Comparison of ENCODE assay signal across 8 cellular contexts in the genomic region with DNA sequence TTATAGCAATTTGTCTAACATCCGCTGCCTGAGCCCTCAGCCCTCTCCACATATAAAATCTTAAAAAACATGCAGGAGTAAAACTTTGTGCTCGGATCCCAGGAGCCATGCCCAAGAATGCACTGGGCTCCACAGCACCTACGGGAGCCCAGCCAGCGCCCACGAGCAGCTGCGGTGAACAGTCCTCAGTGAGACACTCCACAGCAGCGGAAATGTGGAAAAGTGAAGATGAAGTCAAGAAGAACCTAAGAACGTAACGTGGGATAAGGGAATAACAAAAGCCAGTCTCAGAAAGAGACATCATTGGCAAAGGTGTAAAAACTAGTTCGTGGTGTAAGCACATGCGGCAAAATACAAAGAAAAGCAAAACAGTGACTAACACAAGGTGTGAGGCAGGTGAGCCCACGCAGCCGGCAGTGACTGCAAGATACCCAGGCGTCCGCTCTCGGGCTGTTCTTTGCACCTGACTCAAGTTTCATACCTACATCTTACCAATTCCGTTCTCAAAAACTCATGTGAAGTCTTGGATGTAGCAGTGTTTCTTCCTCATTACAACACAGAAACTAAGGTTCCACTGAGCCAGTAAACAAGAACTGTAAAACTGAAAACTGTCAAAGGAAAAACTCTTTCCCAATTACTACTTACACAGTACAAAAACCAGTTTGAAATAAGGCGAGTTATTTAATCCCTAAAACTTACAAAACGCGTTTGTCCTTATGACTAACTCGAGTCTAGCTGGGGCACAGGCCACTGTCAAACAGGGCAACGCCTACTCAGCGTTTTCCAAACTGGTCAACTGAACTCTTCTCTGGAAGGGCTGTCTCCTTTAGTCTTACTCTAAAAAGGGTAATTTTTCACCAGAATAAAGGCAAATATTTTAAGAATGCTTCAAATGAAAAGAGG. TPM values are rescaled to one million over a fixed set of nuclear protein-coding genes. Genes with fewer than 3 reads are reported as not detected.
DNase-seq lines count a peak whose midpoint lies in the region; ATAC-seq and TF ChIP-seq lines count a peak whose summit lies in the region.

No MANE protein-coding gene starts in this region.

- TF ChIP-seq CTCF in endodermal cell (conservative IDR thresholded peaks at IDR 0.05) (no peak), osteoblast (IDR thresholded peaks at IDR 0.05; ENCODE audit: extremely low read depth, low read depth, low read length) (no peak), upper lobe of right lung (IDR thresholded peaks at IDR 0.05) (no peak)

- H3K79me2 ChIP-seq in osteoblast (ENCODE audit: insufficient read depth, low read length), result peaks cover 80% of the 10 kb centered on the region

- peaks cover 31% of the 10 kb centered on the region for H3K36me3 ChIP-seq in endodermal cell (ENCODE audit: control insufficient read depth, insufficient read depth, low read length)
- H3K36me3 ChIP-seq in osteoblast (ENCODE audit: insufficient read depth, low read length), result no peaks in the 10 kb centered on the region
- H3K36me3 ChIP-seq in upper lobe of right lung, result no peaks in the 10 kb centered on the region

- CTCF ChIA-PET in activated CD4-positive, alpha-beta T cell treated with anti-CD3 and anti-CD28 coated beads, Interleukin-2, amount 10 ng/mL, durations not matched to agents 7 days and 5 days (lab: Charles Lee), result no interaction called here

- H3K27ac Mint-ChIP-seq in activated CD4-positive, alpha-beta T cell treated with anti-CD3 and anti-CD28 coated beads, Interleukin-2, amount 10 ng/mL, durations not matched to agents 7 days and 5 days, result peak overlapping the region; percentile 81
- H3K27ac Mint-ChIP-seq in endodermal cell, result peak overlapping the region; percentile 90

- H3K4me3 ChIP-seq in endodermal cell (ENCODE audit: low read length) (peak overlapping the region; percentile 99), osteoblast (ENCODE audit: insufficient read depth, low read length) (peak overlapping the region; percentile 74), upper lobe of right lung (peak overlapping the region; percentile 66)

- peak; percentile 3 for ATAC-seq in upper lobe of right lung
- no peak for ATAC-seq in HG02642 (IDR thresholded peaks at IDR 0.05; ENCODE audit: poor library complexity, unreplicated experiment)
- no peak for ATAC-seq in HG03108 (IDR thresholded peaks at IDR 0.05; ENCODE audit: unreplicated experiment)

- H3K36me3 Mint-ChIP-seq in activated CD4-positive, alpha-beta T cell treated with anti-CD3 and anti-CD28 coated beads, Interleukin-2, amount 10 ng/mL, durations not matched to agents 7 days and 5 days (ENCODE audit: low read depth), result peaks cover 31% of the 10 kb centered on the region
- peaks cover 53% of the 10 kb centered on the region for H3K36me3 Mint-ChIP-seq in endodermal cell (ENCODE audit: low read depth)

- H3K9me3 ChIP-seq in endodermal cell (ENCODE audit: control insufficient read depth, low read length) (peaks cover 22% of the 10 kb centered on the region), osteoblast (ENCODE audit: low read depth, low read length) (no peaks in the 10 kb centered on the region), upper lobe of right lung (no peaks in the 10 kb centered on the region)

- 66 to 67% methylated on average over 20 to 23 of the region's 23 CpGs for WGBS in endodermal cell (ENCODE audit: insufficient coverage in 1 of 2, insufficient read length in 1 of 2), 2 experiments

- peak overlapping the region; percentile 94 for H3K4me2 ChIP-seq in osteoblast (ENCODE audit: insufficient read depth, low read length)

- H3K27me3 ChIP-seq in endodermal cell (ENCODE audit: control insufficient read depth, insufficient read depth, low read length, poor library complexity, severe bottlenecking) (no peaks in the 10 kb centered on the region), osteoblast (ENCODE audit: insufficient read depth, low read length) (no peaks in the 10 kb centered on the region), upper lobe of right lung (no peaks in the 10 kb centered on the region)

- H3K27ac ChIP-seq in endodermal cell (ENCODE audit: low read depth, low read length) (no peak overlapping the region), osteoblast (ENCODE audit: low read depth, low read length) (peak overlapping the region; percentile 0), upper lobe of right lung (peak overlapping the region; percentile 65)

- no peak overlapping the region for H2AFZ ChIP-seq in osteoblast (ENCODE audit: low read length)

- POLR2A ChIA-PET in activated CD4-positive, alpha-beta T cell treated with anti-CD3 and anti-CD28 coated beads, Interleukin-2, amount 10 ng/mL, durations not matched to agents 7 days and 5 days (lab: Charles Lee), result no interaction called here

- peak overlapping the region; percentile 43 for H3K9ac ChIP-seq in endodermal cell (ENCODE audit: extremely low read depth, low read length, poor library complexity, severe bottlenecking)

- DNase-seq in activated gamma-delta T cell treated with Interleukin-2 at 50 U/mL for 16 hours, result peak; percentile 23
- no peak for DNase-seq in activated gamma-delta T cell (lab: John Stamatoyannopoulos, UW)
- DNase-seq in activated CD4-positive, alpha-beta T cell treated with anti-CD3 and anti-CD28 coated beads, Interleukin-2, amount 10 ng/mL, durations not matched to agents 7 days and 5 days, result peak; percentile 24
- no peak for DNase-seq in endodermal cell
- peak; percentile 83 for DNase-seq in osteoblast (ENCODE audit: insufficient read length, low spot score, missing footprints)
- DNase-seq in upper lobe of right lung, result peak; percentile 55

- peaks cover 10% of the 10 kb centered on the region for H3K9me3 Mint-ChIP-seq in activated CD4-positive, alpha-beta T cell treated with anti-CD3 and anti-CD28 coated beads, Interleukin-2, amount 10 ng/mL, durations not matched to agents 7 days and 5 days
- peaks cover 24% of the 10 kb centered on the region for H3K9me3 Mint-ChIP-seq in endodermal cell

- H3K4me3 Mint-ChIP-seq in activated CD4-positive, alpha-beta T cell treated with anti-CD3 and anti-CD28 coated beads, Interleukin-2, amount 10 ng/mL, durations not matched to agents 7 days and 5 days, result peak overlapping the region; percentile 81
- peak overlapping the region; percentile 75 for H3K4me3 Mint-ChIP-seq in endodermal cell

- H3K4me1 ChIP-seq in endodermal cell (ENCODE audit: control insufficient read depth, insufficient read depth, low read length) (peaks cover 3% of the 10 kb centered on the region), osteoblast (ENCODE audit: insufficient read depth, low read length) (peaks cover 27% of the 10 kb centered on the region), upper lobe of right lung (peaks cover 42% of the 10 kb centered on the region)

- no peaks in the 10 kb centered on the region for H3K27me3 Mint-ChIP-seq in activated CD4-positive, alpha-beta T cell treated with anti-CD3 and anti-CD28 coated beads, Interleukin-2, amount 10 ng/mL, durations not matched to agents 7 days and 5 days
- peaks cover 5% of the 10 kb centered on the region for H3K27me3 Mint-ChIP-seq in endodermal cell (ENCODE audit: insufficient read depth)

- intact Hi-C loops in upper lobe of right lung (cut with DNase I), result no loop called here

- H4K20me1 ChIP-seq in osteoblast (ENCODE audit: insufficient read depth, low read length), result peaks cover 52% of the 10 kb centered on the region

- H3K4me1 Mint-ChIP-seq in activated CD4-positive, alpha-beta T cell treated with anti-CD3 and anti-CD28 coated beads, Interleukin-2, amount 10 ng/mL, durations not matched to agents 7 days and 5 days, result peaks cover 45% of the 10 kb centered on the region
- peaks cover 30% of the 10 kb centered on the region for H3K4me1 Mint-ChIP-seq in endodermal cell

RNA-seq across cellular contexts. Expression of gene CAMSAP1, which starts 1.7 kb away (rescaled TPM):
- 10 to 100 TPM; 20.4 to 22.7 TPM for total RNA-seq in activated CD4-positive, alpha-beta T cell treated with anti-CD3 and anti-CD28 coated beads, Interleukin-2, amount 10 ng/mL, durations not matched to agents 7 days and 5 days
- total RNA-seq in endodermal cell (10 to 100 TPM; 40.1 to 43.1 TPM), osteoblast (22.1 and 26.1 TPM in 2 replicates), upper lobe of right lung (26.5 TPM)
- 36.8 TPM for polyA plus RNA-seq in endodermal cell (2013, experiment 1 of 2)
- polyA plus RNA-seq in endodermal cell (2013, experiment 2 of 2), result 37.7 TPM

RNA-seq across cellular contexts. Expression of gene UBAC1, which starts 55.5 kb away (rescaled TPM):
- 10 to 100 TPM; 29.7 to 32.6 TPM for total RNA-seq in activated CD4-positive, alpha-beta T cell treated with anti-CD3 and anti-CD28 coated beads, Interleukin-2, amount 10 ng/mL, durations not matched to agents 7 days and 5 days
- total RNA-seq in endodermal cell (10 to 100 TPM; 47.9 to 48.4 TPM), osteoblast (29.0 and 32.1 TPM in 2 replicates), upper lobe of right lung (30.1 TPM)
- 43.3 TPM for polyA plus RNA-seq in endodermal cell (2013, experiment 1 of 2)
- polyA plus RNA-seq in endodermal cell (2013, experiment 2 of 2), result 38.8 TPM

Comparison
In these comparisons a context has a peak if more than half of its experiments do, and no peak if none do; other contexts are left out.
1. DNase-seq: peak in activated gamma-delta T cell treated with Interleukin-2 at 50 U/mL for 16 hours (single experiment), activated CD4-positive, alpha-beta T cell treated with anti-CD3 and anti-CD28 coated beads, Interleukin-2, amount 10 ng/mL, durations not matched to agents 7 days and 5 days (single experiment), osteoblast (single experiment) and upper lobe of right lung (single experiment); none in activated gamma-delta T cell (single experiment) and endodermal cell (single experiment).
2. Peak in every context shown above with its lines, with median percentiles within 50 percentile points of each other: H3K4me3 ChIP-seq.